ENCODE assay signal across 1 cellular context in the genomic region with DNA sequence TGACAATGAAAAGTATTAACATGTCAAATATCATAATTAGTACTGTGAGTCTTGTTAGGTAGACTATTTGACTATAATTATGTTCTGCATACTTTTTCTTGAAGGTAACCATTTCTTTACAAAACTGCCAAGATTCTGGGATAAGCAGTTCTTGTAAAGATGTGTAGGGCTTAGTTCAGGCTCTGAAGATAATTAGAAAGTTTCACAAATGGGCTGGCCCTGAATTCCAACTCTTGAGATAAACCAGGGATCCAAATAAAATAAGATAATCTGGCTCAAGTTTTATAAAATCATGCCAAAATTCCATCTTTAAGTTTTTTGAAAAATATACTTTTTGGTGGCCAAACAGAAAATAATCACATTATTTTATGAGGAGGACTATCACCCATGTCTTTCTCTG.
TF ChIP-seq lines count a peak whose summit lies in the region.

No MANE protein-coding gene starts in this region.

TF ChIP-seq in HCT116, 20 proteins besides CTCF, POLR2A, EP300 and RAD21 (continued from another document):
- TF ChIP-seq CBX3 (IDR thresholded peaks at IDR 0.05; ENCODE audit: low read depth) (no peak), FOSL1 (IDR thresholded peaks at IDR 0.05; ENCODE audit: low read depth) (no peak), JUND (IDR thresholded peaks at IDR 0.05) (no peak), SP1 (IDR thresholded peaks at IDR 0.05; ENCODE audit: low read depth) (no peak), EZH2 (IDR thresholded peaks at IDR 0.05) (no peak), SIN3A (IDR thresholded peaks at IDR 0.05; ENCODE audit: low read depth) (no peak), POLR2AphosphoS5 (IDR thresholded peaks at IDR 0.05; ENCODE audit: low read depth, low read length) (no peak), EGR1 (IDR thresholded peaks at IDR 0.05; ENCODE audit: low read depth) (no peak), ELF1 (IDR thresholded peaks at IDR 0.05; ENCODE audit: borderline replicate concordance, low read depth) (no peak)
- TF ChIP-seq, protein P1, sequence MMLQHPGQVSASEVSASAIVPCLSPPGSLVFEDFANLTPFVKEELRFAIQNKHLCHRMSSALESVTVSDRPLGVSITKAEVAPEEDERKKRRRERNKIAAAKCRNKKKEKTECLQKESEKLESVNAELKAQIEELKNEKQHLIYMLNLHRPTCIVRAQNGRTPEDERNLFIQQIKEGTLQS (IDR thresholded peaks at IDR 0.05) = no peak
- TF ChIP-seq, protein P2, sequence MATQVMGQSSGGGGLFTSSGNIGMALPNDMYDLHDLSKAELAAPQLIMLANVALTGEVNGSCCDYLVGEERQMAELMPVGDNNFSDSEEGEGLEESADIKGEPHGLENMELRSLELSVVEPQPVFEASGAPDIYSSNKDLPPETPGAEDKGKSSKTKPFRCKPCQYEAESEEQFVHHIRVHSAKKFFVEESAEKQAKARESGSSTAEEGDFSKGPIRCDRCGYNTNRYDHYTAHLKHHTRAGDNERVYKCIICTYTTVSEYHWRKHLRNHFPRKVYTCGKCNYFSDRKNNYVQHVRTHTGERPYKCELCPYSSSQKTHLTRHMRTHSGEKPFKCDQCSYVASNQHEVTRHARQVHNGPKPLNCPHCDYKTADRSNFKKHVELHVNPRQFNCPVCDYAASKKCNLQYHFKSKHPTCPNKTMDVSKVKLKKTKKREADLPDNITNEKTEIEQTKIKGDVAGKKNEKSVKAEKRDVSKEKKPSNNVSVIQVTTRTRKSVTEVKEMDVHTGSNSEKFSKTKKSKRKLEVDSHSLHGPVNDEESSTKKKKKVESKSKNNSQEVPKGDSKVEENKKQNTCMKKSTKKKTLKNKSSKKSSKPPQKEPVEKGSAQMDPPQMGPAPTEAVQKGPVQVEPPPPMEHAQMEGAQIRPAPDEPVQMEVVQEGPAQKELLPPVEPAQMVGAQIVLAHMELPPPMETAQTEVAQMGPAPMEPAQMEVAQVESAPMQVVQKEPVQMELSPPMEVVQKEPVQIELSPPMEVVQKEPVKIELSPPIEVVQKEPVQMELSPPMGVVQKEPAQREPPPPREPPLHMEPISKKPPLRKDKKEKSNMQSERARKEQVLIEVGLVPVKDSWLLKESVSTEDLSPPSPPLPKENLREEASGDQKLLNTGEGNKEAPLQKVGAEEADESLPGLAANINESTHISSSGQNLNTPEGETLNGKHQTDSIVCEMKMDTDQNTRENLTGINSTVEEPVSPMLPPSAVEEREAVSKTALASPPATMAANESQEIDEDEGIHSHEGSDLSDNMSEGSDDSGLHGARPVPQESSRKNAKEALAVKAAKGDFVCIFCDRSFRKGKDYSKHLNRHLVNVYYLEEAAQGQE (IDR thresholded peaks at IDR 0.05; ENCODE audit: low read depth) = no peak
- TF ChIP-seq, protein P3, sequence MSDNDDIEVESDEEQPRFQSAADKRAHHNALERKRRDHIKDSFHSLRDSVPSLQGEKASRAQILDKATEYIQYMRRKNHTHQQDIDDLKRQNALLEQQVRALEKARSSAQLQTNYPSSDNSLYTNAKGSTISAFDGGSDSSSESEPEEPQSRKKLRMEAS (IDR thresholded peaks at IDR 0.05) = no peak
- TF ChIP-seq, protein P4, sequence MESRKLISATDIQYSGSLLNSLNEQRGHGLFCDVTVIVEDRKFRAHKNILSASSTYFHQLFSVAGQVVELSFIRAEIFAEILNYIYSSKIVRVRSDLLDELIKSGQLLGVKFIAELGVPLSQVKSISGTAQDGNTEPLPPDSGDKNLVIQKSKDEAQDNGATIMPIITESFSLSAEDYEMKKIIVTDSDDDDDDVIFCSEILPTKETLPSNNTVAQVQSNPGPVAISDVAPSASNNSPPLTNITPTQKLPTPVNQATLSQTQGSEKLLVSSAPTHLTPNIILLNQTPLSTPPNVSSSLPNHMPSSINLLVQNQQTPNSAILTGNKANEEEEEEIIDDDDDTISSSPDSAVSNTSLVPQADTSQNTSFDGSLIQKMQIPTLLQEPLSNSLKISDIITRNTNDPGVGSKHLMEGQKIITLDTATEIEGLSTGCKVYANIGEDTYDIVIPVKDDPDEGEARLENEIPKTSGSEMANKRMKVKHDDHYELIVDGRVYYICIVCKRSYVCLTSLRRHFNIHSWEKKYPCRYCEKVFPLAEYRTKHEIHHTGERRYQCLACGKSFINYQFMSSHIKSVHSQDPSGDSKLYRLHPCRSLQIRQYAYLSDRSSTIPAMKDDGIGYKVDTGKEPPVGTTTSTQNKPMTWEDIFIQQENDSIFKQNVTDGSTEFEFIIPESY (IDR thresholded peaks at IDR 0.05; ENCODE audit: extremely low read depth, insufficient replicate concordance, low read length) = no peak
